Comparison of ENCODE assay signal across 8 cellular contexts in genomic region chr21:36069713-36070573, GRCh38. TPM values are rescaled to one million over a fixed set of nuclear protein-coding genes. Genes with fewer than 3 reads are reported as not detected.
DNase-seq lines count a peak whose midpoint lies in the region; ATAC-seq and TF ChIP-seq lines count a peak whose summit lies in the region.

Gene CBR1 (plus strand): TSS chr21:36070024. CDS start chr21:36070116, 92 bp downstream.

- H3K4me3 Mint-ChIP-seq in activated naive CD8-positive, alpha-beta T cell, result peak within 1 kb of the TSS; percentile 82

- H3K27me3 Mint-ChIP-seq in activated naive CD8-positive, alpha-beta T cell, result no peaks in the 10 kb centered on the region

- peak within 1 kb of the TSS; percentile 86 for H3K27ac ChIP-seq in suprapubic skin

- WGBS in suprapubic skin, result 1% methylated on average over 57 of the region's 71 CpGs

- H3K4me3 ChIP-seq in HAP-1 (peak within 1 kb of the TSS; percentile 77), suprapubic skin (peak within 1 kb of the TSS; percentile 81)

- no peak for TF ChIP-seq EP300 in suprapubic skin (IDR thresholded peaks at IDR 0.05)

- peaks cover 17% of the 10 kb centered on the region for H3K36me3 Mint-ChIP-seq in activated naive CD8-positive, alpha-beta T cell

- TF ChIP-seq CTCF in omental fat pad (IDR thresholded peaks at IDR 0.05), result no peak
- TF ChIP-seq CTCF in suprapubic skin (IDR thresholded peaks at IDR 0.05), result no peak

- peaks cover 2% of the 10 kb centered on the region for H3K4me1 ChIP-seq in ES-I3 (ENCODE audit: insufficient read depth, low read length)
- H3K4me1 ChIP-seq in HAP-1, result peaks cover 6% of the 10 kb centered on the region
- peaks cover 53% of the 10 kb centered on the region for H3K4me1 ChIP-seq in suprapubic skin

- H3K36me3 ChIP-seq in ES-I3 (ENCODE audit: insufficient read depth, low read length), result peaks cover 4% of the 10 kb centered on the region; the same call in 1 of the 2 replicates
- H3K36me3 ChIP-seq in HAP-1 (replicated peaks), result peaks cover 20% of the 10 kb centered on the region
- peaks cover 11% of the 10 kb centered on the region for H3K36me3 ChIP-seq in suprapubic skin

- in situ Hi-C loops in HAP-1 (cut with MboI; ENCODE audit: low sequenced_read_pairs), result loop anchor here (25.0 kb wide), 1 partner anchor 1208 kb away; no protein-coding TSS in a partner anchor

- ATAC-seq in SK-N-SH treated with all-trans-retinoic acid at 6 μM for 48 hours (peak; percentile 96), omental fat pad (ENCODE audit: low FRiP score) (peak; percentile 98)

- peak within 1 kb of the TSS; percentile 93 for H3K27ac Mint-ChIP-seq in activated naive CD8-positive, alpha-beta T cell

- peak in 1 of 2 donors; percentile 63 for TF ChIP-seq POLR2A in suprapubic skin (IDR thresholded peaks at IDR 0.05)

- H3K9me3 Mint-ChIP-seq in activated naive CD8-positive, alpha-beta T cell (ENCODE audit: low read depth), result peaks cover 9% of the 10 kb centered on the region

- peaks cover 40% of the 10 kb centered on the region for H3K4me1 Mint-ChIP-seq in activated naive CD8-positive, alpha-beta T cell (ENCODE audit: low read depth)

- H3K27me3 ChIP-seq in HAP-1 (ENCODE audit: low read depth) (no peaks in the 10 kb centered on the region), suprapubic skin (no peaks in the 10 kb centered on the region)

- peaks cover 14% of the 10 kb centered on the region for H3K9me3 ChIP-seq in ES-I3 (ENCODE audit: control insufficient read depth, insufficient read depth, low read length)
- H3K9me3 ChIP-seq in HAP-1, result peaks cover 9% of the 10 kb centered on the region
- H3K9me3 ChIP-seq in suprapubic skin, result no peaks in the 10 kb centered on the region

- H3K9ac ChIP-seq in ES-I3 (ENCODE audit: low read depth, low read length), result peak within 1 kb of the TSS; percentile 47

- peak; percentile 85 to 93 for DNase-seq in HAP-1 (ENCODE audit: low spot score in 2 of 2)
- peak; percentile 83 for DNase-seq in MV-4-11 (lab: John Stamatoyannopoulos, UW)
- DNase-seq in glomerular visceral epithelial cell (ENCODE audit: extremely low spot score), result peak; percentile 57
- DNase-seq in omental fat pad (ENCODE audit: low spot score), result peak; percentile 79
- peak; percentile 96 to 97 for DNase-seq in suprapubic skin (ENCODE audit: low spot score in 2 of 2)

TF ChIP-seq in SK-N-SH treated with all-trans-retinoic acid at 6 μM for 48 hours, 23 proteins besides CTCF, POLR2A, EP300 and RAD21:
- TF ChIP-seq ISL1 (CRISPR knock-in tag; IDR thresholded peaks at IDR 0.05), result no peak
- peak; percentile 56; the same call in 1 of the 2 replicates for TF ChIP-seq ZFP3 (CRISPR knock-in tag; IDR thresholded peaks at IDR 0.05)
- TF ChIP-seq, protein P1, sequence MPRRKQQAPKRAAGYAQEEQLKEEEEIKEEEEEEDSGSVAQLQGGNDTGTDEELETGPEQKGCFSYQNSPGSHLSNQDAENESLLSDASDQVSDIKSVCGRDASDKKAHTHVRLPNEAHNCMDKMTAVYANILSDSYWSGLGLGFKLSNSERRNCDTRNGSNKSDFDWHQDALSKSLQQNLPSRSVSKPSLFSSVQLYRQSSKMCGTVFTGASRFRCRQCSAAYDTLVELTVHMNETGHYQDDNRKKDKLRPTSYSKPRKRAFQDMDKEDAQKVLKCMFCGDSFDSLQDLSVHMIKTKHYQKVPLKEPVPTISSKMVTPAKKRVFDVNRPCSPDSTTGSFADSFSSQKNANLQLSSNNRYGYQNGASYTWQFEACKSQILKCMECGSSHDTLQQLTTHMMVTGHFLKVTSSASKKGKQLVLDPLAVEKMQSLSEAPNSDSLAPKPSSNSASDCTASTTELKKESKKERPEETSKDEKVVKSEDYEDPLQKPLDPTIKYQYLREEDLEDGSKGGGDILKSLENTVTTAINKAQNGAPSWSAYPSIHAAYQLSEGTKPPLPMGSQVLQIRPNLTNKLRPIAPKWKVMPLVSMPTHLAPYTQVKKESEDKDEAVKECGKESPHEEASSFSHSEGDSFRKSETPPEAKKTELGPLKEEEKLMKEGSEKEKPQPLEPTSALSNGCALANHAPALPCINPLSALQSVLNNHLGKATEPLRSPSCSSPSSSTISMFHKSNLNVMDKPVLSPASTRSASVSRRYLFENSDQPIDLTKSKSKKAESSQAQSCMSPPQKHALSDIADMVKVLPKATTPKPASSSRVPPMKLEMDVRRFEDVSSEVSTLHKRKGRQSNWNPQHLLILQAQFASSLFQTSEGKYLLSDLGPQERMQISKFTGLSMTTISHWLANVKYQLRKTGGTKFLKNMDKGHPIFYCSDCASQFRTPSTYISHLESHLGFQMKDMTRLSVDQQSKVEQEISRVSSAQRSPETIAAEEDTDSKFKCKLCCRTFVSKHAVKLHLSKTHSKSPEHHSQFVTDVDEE (CRISPR knock-in tag; IDR thresholded peaks at IDR 0.05), result peak; percentile 79; the same call in 1 of the 2 replicates
TF ChIP-seq in SK-N-SH treated with all-trans-retinoic acid at 6 μM for 48 hours: peak in this region for 2.

RNA-seq across cellular contexts. Expression of gene CBR1, which starts in this region (rescaled TPM):
- total RNA-seq in omental fat pad, result 100 to 1,000 TPM in 2 of 4 donors, 10 to 100 TPM in 2; 73.1 to 158 (median 93.3) TPM
- total RNA-seq in suprapubic skin, result 100 to 1,000 TPM; 205 to 450 (median 302) TPM

Comparison
In these comparisons a context has a peak if more than half of its experiments do, and no peak if none do; other contexts are left out.
1. Peak in every context shown above with its lines: DNase-seq, ATAC-seq, H3K4me3 ChIP-seq and H3K27ac ChIP-seq.